1 cellular context compared by ENCODE assay signal in the genomic region with DNA sequence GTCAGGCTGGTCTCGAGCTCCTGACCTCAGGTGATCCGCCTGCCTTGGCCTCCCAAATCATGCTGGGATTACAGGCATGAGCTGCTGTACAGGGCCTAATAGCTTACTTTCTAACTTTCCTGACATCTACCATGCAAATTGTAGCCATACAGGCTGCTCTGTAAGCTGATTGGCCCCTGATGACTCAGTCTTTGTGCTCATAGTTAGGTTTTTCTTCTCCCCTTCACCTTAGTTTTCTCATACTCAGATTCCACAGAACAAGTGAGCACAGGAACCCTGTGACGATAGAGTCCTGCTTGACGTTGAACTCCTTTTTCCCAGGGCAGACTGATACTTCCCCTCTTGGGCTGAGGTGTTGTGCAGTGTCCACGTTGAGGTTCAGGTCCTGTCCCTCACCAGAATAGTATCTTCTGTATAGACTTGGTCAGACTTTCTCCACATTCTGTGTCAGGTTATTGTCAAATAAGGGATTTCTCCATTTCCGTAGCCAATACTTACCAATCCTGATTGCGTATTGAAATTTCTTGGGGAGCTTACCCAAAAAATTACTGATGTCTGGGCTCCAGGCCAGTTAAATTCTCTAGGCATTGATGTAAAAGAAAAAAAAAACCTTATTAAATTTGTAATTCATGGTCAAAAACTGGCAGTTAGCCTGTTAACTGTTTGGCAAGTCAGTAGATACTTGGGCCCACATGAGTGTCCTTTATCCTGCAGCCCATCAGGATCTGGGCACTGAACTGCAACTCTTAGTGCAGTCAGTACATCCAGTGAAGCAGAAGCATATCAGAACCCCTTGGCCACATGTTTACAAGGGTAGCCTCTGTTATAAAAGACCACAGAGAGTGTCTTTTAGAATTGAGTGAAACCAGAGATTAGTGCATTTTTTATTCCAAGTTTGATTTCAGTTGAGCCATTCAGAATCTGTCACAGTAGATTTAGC.
TF ChIP-seq lines count a peak whose summit lies in the region.

No MANE protein-coding gene starts in this region.

TF ChIP-seq in WTC11, 78 proteins besides CTCF, POLR2A, EP300 and RAD21 (continued from another document):
- TF ChIP-seq, protein P1, sequence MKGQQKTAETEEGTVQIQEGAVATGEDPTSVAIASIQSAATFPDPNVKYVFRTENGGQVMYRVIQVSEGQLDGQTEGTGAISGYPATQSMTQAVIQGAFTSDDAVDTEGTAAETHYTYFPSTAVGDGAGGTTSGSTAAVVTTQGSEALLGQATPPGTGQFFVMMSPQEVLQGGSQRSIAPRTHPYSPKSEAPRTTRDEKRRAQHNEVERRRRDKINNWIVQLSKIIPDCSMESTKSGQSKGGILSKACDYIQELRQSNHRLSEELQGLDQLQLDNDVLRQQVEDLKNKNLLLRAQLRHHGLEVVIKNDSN (CRISPR knock-in tag; IDR thresholded peaks at IDR 0.05) = no peak
- TF ChIP-seq, protein P2, sequence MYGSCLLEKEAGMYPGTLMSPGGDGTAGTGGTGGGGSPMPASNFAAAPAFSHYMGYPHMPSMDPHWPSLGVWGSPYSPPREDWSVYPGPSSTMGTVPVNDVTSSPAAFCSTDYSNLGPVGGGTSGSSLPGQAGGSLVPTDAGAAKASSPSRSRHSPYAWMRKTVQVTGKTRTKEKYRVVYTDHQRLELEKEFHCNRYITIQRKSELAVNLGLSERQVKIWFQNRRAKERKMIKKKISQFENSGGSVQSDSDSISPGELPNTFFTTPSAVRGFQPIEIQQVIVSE (CRISPR knock-in tag; IDR thresholded peaks at IDR 0.05; ENCODE audit: borderline replicate concordance) = no peak
- no peak for TF ChIP-seq IRF2 (CRISPR knock-in tag; IDR thresholded peaks at IDR 0.05; ENCODE audit: borderline replicate concordance, low read depth)
- TF ChIP-seq MYBL2 (CRISPR knock-in tag; IDR thresholded peaks at IDR 0.05) = no peak
- TF ChIP-seq JAZF1 (CRISPR knock-in tag; IDR thresholded peaks at IDR 0.05) = no peak
- TF ChIP-seq, protein P3, sequence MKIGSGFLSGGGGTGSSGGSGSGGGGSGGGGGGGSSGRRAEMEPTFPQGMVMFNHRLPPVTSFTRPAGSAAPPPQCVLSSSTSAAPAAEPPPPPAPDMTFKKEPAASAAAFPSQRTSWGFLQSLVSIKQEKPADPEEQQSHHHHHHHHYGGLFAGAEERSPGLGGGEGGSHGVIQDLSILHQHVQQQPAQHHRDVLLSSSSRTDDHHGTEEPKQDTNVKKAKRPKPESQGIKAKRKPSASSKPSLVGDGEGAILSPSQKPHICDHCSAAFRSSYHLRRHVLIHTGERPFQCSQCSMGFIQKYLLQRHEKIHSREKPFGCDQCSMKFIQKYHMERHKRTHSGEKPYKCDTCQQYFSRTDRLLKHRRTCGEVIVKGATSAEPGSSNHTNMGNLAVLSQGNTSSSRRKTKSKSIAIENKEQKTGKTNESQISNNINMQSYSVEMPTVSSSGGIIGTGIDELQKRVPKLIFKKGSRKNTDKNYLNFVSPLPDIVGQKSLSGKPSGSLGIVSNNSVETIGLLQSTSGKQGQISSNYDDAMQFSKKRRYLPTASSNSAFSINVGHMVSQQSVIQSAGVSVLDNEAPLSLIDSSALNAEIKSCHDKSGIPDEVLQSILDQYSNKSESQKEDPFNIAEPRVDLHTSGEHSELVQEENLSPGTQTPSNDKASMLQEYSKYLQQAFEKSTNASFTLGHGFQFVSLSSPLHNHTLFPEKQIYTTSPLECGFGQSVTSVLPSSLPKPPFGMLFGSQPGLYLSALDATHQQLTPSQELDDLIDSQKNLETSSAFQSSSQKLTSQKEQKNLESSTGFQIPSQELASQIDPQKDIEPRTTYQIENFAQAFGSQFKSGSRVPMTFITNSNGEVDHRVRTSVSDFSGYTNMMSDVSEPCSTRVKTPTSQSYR (CRISPR knock-in tag; IDR thresholded peaks at IDR 0.05) = no peak
- no peak for TF ChIP-seq ZNF671 (CRISPR knock-in tag; IDR thresholded peaks at IDR 0.05)
- TF ChIP-seq, protein P4, sequence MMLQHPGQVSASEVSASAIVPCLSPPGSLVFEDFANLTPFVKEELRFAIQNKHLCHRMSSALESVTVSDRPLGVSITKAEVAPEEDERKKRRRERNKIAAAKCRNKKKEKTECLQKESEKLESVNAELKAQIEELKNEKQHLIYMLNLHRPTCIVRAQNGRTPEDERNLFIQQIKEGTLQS (CRISPR knock-in tag; conservative IDR thresholded peaks at IDR 0.05) = no peak
- TF ChIP-seq, protein P5, sequence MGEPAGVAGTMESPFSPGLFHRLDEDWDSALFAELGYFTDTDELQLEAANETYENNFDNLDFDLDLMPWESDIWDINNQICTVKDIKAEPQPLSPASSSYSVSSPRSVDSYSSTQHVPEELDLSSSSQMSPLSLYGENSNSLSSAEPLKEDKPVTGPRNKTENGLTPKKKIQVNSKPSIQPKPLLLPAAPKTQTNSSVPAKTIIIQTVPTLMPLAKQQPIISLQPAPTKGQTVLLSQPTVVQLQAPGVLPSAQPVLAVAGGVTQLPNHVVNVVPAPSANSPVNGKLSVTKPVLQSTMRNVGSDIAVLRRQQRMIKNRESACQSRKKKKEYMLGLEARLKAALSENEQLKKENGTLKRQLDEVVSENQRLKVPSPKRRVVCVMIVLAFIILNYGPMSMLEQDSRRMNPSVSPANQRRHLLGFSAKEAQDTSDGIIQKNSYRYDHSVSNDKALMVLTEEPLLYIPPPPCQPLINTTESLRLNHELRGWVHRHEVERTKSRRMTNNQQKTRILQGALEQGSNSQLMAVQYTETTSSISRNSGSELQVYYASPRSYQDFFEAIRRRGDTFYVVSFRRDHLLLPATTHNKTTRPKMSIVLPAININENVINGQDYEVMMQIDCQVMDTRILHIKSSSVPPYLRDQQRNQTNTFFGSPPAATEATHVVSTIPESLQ (CRISPR knock-in tag; IDR thresholded peaks at IDR 0.05) = no peak
- TF ChIP-seq, protein P6, sequence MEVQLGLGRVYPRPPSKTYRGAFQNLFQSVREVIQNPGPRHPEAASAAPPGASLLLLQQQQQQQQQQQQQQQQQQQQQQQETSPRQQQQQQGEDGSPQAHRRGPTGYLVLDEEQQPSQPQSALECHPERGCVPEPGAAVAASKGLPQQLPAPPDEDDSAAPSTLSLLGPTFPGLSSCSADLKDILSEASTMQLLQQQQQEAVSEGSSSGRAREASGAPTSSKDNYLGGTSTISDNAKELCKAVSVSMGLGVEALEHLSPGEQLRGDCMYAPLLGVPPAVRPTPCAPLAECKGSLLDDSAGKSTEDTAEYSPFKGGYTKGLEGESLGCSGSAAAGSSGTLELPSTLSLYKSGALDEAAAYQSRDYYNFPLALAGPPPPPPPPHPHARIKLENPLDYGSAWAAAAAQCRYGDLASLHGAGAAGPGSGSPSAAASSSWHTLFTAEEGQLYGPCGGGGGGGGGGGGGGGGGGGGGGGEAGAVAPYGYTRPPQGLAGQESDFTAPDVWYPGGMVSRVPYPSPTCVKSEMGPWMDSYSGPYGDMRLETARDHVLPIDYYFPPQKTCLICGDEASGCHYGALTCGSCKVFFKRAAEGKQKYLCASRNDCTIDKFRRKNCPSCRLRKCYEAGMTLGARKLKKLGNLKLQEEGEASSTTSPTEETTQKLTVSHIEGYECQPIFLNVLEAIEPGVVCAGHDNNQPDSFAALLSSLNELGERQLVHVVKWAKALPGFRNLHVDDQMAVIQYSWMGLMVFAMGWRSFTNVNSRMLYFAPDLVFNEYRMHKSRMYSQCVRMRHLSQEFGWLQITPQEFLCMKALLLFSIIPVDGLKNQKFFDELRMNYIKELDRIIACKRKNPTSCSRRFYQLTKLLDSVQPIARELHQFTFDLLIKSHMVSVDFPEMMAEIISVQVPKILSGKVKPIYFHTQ (CRISPR knock-in tag; IDR thresholded peaks at IDR 0.05) = no peak
- TF ChIP-seq ZNF138 (CRISPR knock-in tag; conservative IDR thresholded peaks at IDR 0.05) = no peak
- no peak for TF ChIP-seq ZBTB21 (CRISPR knock-in tag; IDR thresholded peaks at IDR 0.05; ENCODE audit: borderline replicate concordance)
- TF ChIP-seq NR3C1 (CRISPR knock-in tag; conservative IDR thresholded peaks at IDR 0.05; ENCODE audit: low read depth) = no peak
TF ChIP-seq in WTC11: peak in this region for 0.
